ENCODE assay signal across 22 cellular contexts in genomic region chr12:91216871-91217270, GRCh38. TPM values are rescaled to one million over a fixed set of nuclear protein-coding genes. Genes with fewer than 3 reads are reported as not detected.
"Had no signal": no experiment of that assay in that cellular context is flagged by ENCODE, and none has a peak within 500 bp of the region (broad histone marks: within the 10 kb centered on the region; RNA-seq: fewer than 3 reads in every experiment).

No MANE protein-coding gene starts in this region.

- H3K9me3 ChIP-seq: esophagus squamous epithelium, neutrophil, pancreas, sigmoid colon, tibial nerve, uterus had no signal

- H3K27ac ChIP-seq: brain microvascular endothelial cell, esophagus squamous epithelium, neutrophil, pancreas, sigmoid colon, SK-N-MC, uterus had no signal

- H3K4me1 ChIP-seq: pancreas, sigmoid colon, uterus had no signal

- H3K4me3 ChIP-seq: coronary artery, esophagus squamous epithelium, pancreas, sigmoid colon, SK-N-MC, tibial nerve, uterus had no signal

- H3K27me3 ChIP-seq: brain microvascular endothelial cell, esophagus squamous epithelium, neutrophil, pancreas, sigmoid colon, uterus had no signal

- FAIRE-seq: kidney, pancreas had no signal

- DNase-seq: activated B cell treated with CpG ODN at 0.5 μM for 24 hours; activated CD4-positive, alpha-beta memory T cell treated with anti-CD3 and anti-CD28 coated beads for 36 hours; activated CD4-positive, alpha-beta T cell treated with anti-CD3 and anti-CD28 coated beads for 4 hours; activated naive CD8-positive, alpha-beta T cell treated with anti-CD3 and anti-CD28 coated beads, Interleukin-2, amount 10 ng/mL, durations not matched to agents 7 days and 5 days; activated T-cell treated with anti-CD3 and anti-CD28 coated beads for 4 hours; anterior cingulate cortex; brain microvascular endothelial cell; effector CD4-positive, alpha-beta T cell; esophagus squamous epithelium; kidney; mesendoderm; pancreas; sigmoid colon; stimulated activated naive CD8-positive, alpha-beta T cell treated with anti-CD3 and anti-CD28 coated beads, Interleukin-15, Interleukin-2, amounts not matched to agents 100 U/mL and 50 U/mL, for 24 hours; substantia nigra; uterus had no signal

- H3K36me3 ChIP-seq: brain microvascular endothelial cell, esophagus squamous epithelium, neutrophil, pancreas, sigmoid colon, tibial nerve, uterus had no signal

RNA-seq across cellular contexts. Expression of gene DCN, which starts 34.3 kb away (rescaled TPM):
- total RNA-seq: activated B cell treated with CpG ODN at 0.5 μM for 24 hours; activated CD4-positive, alpha-beta memory T cell treated with anti-CD3 and anti-CD28 coated beads for 36 hours; activated naive CD8-positive, alpha-beta T cell treated with anti-CD3 and anti-CD28 coated beads, Interleukin-2, amount 10 ng/mL, durations not matched to agents 7 days and 5 days; activated T-helper 1 cell treated with anti-CD3 and anti-CD28 coated beads, Interleukin-12 subunit alpha, Interleukin-12 subunit beta, Interleukin-2, Interleukin-4 antibody, amounts not matched to agents 30 ng/mL and 10 ng/mL and 1 ng/mL, durations not matched to agents 14 hours and 24 hours and 36 hours; natural killer cell treated with Interleukin-12 subunit alpha and Interleukin-12 subunit beta and Interleukin-15 and Interleukin-18, amount 100 ng/mL, for 72 hours had no signal
